10 cellular contexts compared by ENCODE assay signal in genomic region chr22:50674127-50674493, GRCh38. TPM values are rescaled to one million over a fixed set of nuclear protein-coding genes. Genes with fewer than 3 reads are reported as not detected.
DNase-seq lines count a peak whose midpoint lies in the region; ATAC-seq, FAIRE-seq and TF ChIP-seq lines count a peak whose summit lies in the region.
"Had no signal": no experiment of that assay in that cellular context is flagged by ENCODE, and none has a peak within 500 bp of the region (broad histone marks: within the 10 kb centered on the region; RNA-seq: fewer than 3 reads in every experiment).

No MANE protein-coding gene starts in this region.

- peak overlapping the region in 10 of 11 experiments; percentile 72 to 93 (median 85); a peak in 18 of 22 replicates for H3K27ac ChIP-seq in BLaER1 treated with 17β-estradiol and CSF1 and Interleukin-3, amounts not matched to agents 10 nM and 100 nM
- H3K27ac ChIP-seq in prostate gland = no peak overlapping the region
- no peak overlapping the region for H3K27ac ChIP-seq in kidney (ENCODE audit: low read depth in 2 of 2, low read length in 2 of 2)

- peak overlapping the region in 9 of 11 experiments; percentile 90 to 99 (median 99); a peak in 10 of 22 replicates for H3K4me2 ChIP-seq in BLaER1 treated with 17β-estradiol and CSF1 and Interleukin-3, amounts not matched to agents 10 nM and 100 nM

- peak overlapping the region; percentile 77 to 92 (median 86); a peak in 20 of 22 replicates for H3K9ac ChIP-seq in BLaER1 treated with 17β-estradiol and CSF1 and Interleukin-3, amounts not matched to agents 10 nM and 100 nM
- no peak overlapping the region for H3K9ac ChIP-seq in kidney (ENCODE audit: low read length in 2 of 2)

- DNase-seq in HEK293T (ENCODE audit: extremely low spot score) = peak; percentile 58
- peak; percentile 44 for DNase-seq in frontal cortex (ENCODE audit: low spot score in 2 of 2)
- DNase-seq in prostate gland (ENCODE audit: low spot score) = no peak
- no peak for DNase-seq in NCI-H1048 (lab: John Stamatoyannopoulos, UW)
- no peak for DNase-seq in cerebellum (ENCODE audit: low spot score)
- no peak for DNase-seq in kidney
- DNase-seq: mesenchymal stem cell, NCI-H1694 had no signal

- CTCF ChIA-PET in HEK293T (lab: Yijun Ruan, JAX) = no interaction called here

- H3K4me3 ChIP-seq in BLaER1 treated with 17β-estradiol and CSF1 and Interleukin-3, amounts not matched to agents 10 nM and 100 nM = peak overlapping the region; percentile 64 to 86 (median 82); a peak in 18 of 20 replicates
- H3K4me3 ChIP-seq in prostate gland (peak overlapping the region; percentile 12 to 28), kidney (ENCODE audit: low read length in 2 of 2) (no peak overlapping the region)

- peaks cover 0 to 7% (median 0%) of the 10 kb centered on the region in 11 experiments; a peak in 4 of 22 replicates for H3K27me3 ChIP-seq in BLaER1 treated with 17β-estradiol and CSF1 and Interleukin-3, amounts not matched to agents 10 nM and 100 nM
- H3K27me3 ChIP-seq in prostate gland (replicated peaks; ENCODE audit: insufficient read depth) = no peaks in the 10 kb centered on the region

- POLR2A ChIA-PET in HEK293T (lab: Yijun Ruan, JAX) = no interaction called here

- WGBS in prostate gland = no CpG with 5 or more reads among the region's 42 CpGs

- H3K9me3 ChIP-seq in BLaER1 treated with 17β-estradiol and CSF1 and Interleukin-3, amounts not matched to agents 10 nM and 100 nM (replicated peaks in 1 of 11) = peaks cover 0 to 12% (median 6%) of the 10 kb centered on the region in 11 experiments; a peak in 10 of 22 replicates
- H3K9me3 ChIP-seq in prostate gland (no peaks in the 10 kb centered on the region), kidney (ENCODE audit: control insufficient read depth in 1 of 2, low read length in 2 of 2) (no peaks in the 10 kb centered on the region)

- no peak for ATAC-seq in GM19397 (IDR thresholded peaks at IDR 0.05; ENCODE audit: unreplicated experiment)

- H3K36me3 ChIP-seq in BLaER1 treated with 17β-estradiol and CSF1 and Interleukin-3, amounts not matched to agents 10 nM and 100 nM = peaks cover 2 to 39% (median 32%) of the 10 kb centered on the region in 11 experiments; a peak in 20 of 22 replicates
- H3K36me3 ChIP-seq in prostate gland (no peaks in the 10 kb centered on the region), kidney (ENCODE audit: control insufficient read depth in 1 of 2, insufficient read depth in 2 of 2, low read length in 2 of 2) (no peaks in the 10 kb centered on the region)

- TF ChIP-seq POLR2A in prostate gland (IDR thresholded peaks at IDR 0.05) = no peak

- FAIRE-seq in frontal cortex (lab: Jason Lieb, UNC) (no peak), kidney (lab: Jason Lieb, UNC) (no peak)

- peaks cover 32 to 54% (median 47%) of the 10 kb centered on the region in 10 experiments for H3K4me1 ChIP-seq in BLaER1 treated with 17β-estradiol and CSF1 and Interleukin-3, amounts not matched to agents 10 nM and 100 nM
- H3K4me1 ChIP-seq in prostate gland (replicated peaks) = peaks cover 3% of the 10 kb centered on the region
- peaks cover 0 to 3% of the 10 kb centered on the region in 2 donors for H3K4me1 ChIP-seq in kidney (ENCODE audit: control insufficient read depth in 1 of 2, insufficient read depth in 1 of 2, low read depth in 1 of 2, low read length in 2 of 2)

- peaks cover 0 to 44% (median 34%) of the 10 kb centered on the region in 11 experiments; a peak in 18 of 22 replicates for H4K20me1 ChIP-seq in BLaER1 treated with 17β-estradiol and CSF1 and Interleukin-3, amounts not matched to agents 10 nM and 100 nM

- intact Hi-C loops in prostate gland (cut with DNase I) (no loop called here), kidney (cut with DNase I) (no loop called here)

- TF ChIP-seq CTCF in prostate gland (IDR thresholded peaks at IDR 0.05) (no peak), kidney (IDR thresholded peaks at IDR 0.05; ENCODE audit: borderline replicate concordance, extremely low read depth, insufficient read depth) (no peak)

TF ChIP-seq in HEK293T, 16 proteins besides CTCF, POLR2A, EP300 and RAD21:
- no peak for TF ChIP-seq FOXK2 (IDR thresholded peaks at IDR 0.05)
- TF ChIP-seq ZNF384 (IDR thresholded peaks at IDR 0.05) = no peak
- no peak for TF ChIP-seq NFRKB (IDR thresholded peaks at IDR 0.05)

RNA-seq across cellular contexts. Expression of gene SHANK3, which starts 1.5 kb away (rescaled TPM):
- total RNA-seq in frontal cortex (4.1 TPM), prostate gland (10 to 100 TPM in 1 of 2 donors, 1 to 10 TPM in 1; 9.1 to 18.3 TPM), cerebellum (6.4 TPM), kidney (40.5 TPM)
- 8.8 TPM for polyA plus RNA-seq in kidney (ENCODE audit: insufficient read depth, low read depth, low replicate concordance)

RNA-seq across cellular contexts. Expression of gene ARSA, which starts 46.2 kb away (rescaled TPM):
- total RNA-seq in frontal cortex (4.5 TPM), prostate gland (10 to 100 TPM; 60.7 to 81.7 TPM), cerebellum (5.9 TPM), kidney (53.0 TPM)
- polyA plus RNA-seq in kidney (ENCODE audit: insufficient read depth, low read depth, low replicate concordance) = 52.8 TPM

Comparison
In these comparisons a context has a peak if more than half of its experiments do, and no peak if none do; other contexts are left out.
1. H3K27ac ChIP-seq: peak in BLaER1 treated with 17β-estradiol and CSF1 and Interleukin-3, amounts not matched to agents 10 nM and 100 nM (10 of 11); none in prostate gland (0 of 2) and kidney (0 of 2).
2. H3K4me3 ChIP-seq: peak in BLaER1 treated with 17β-estradiol and CSF1 and Interleukin-3, amounts not matched to agents 10 nM and 100 nM (10 of 10) and prostate gland (2 of 2); none in kidney (0 of 2).
3. H3K9ac ChIP-seq: peak in BLaER1 treated with 17β-estradiol and CSF1 and Interleukin-3, amounts not matched to agents 10 nM and 100 nM (11 of 11); none in kidney (0 of 2).
4. DNase-seq: peak in HEK293T (single experiment) and frontal cortex (2 of 2); none in prostate gland (single experiment), NCI-H1048 (single experiment), cerebellum (single experiment) and kidney (single experiment).